ENCODE assay signal across 11 cellular contexts in genomic region chr3:156750191-156750873, GRCh38.
A peak's percentile ranks its signal among the peaks of the same experiment; 100 is the strongest.
DNase-seq lines count a peak whose midpoint lies in the region; ATAC-seq and TF ChIP-seq lines count a peak whose summit lies in the region.
"Had no signal": no experiment of that assay in that cellular context is flagged by ENCODE, and none has a peak within 500 bp of the region (broad histone marks: within the 10 kb centered on the region; RNA-seq: fewer than 3 reads in every experiment).

No MANE protein-coding gene starts in this region.

- H3K27me3 ChIP-seq in SJCRH30 (no peaks in the 10 kb centered on the region), hepatocyte (no peaks in the 10 kb centered on the region)

- no peak for ATAC-seq in HG02981 (IDR thresholded peaks at IDR 0.05; ENCODE audit: unreplicated experiment)
- no peak for ATAC-seq in GM21447 (IDR thresholded peaks at IDR 0.05; ENCODE audit: unreplicated experiment)
- ATAC-seq: activated naive CD4-positive, alpha-beta T cell treated with anti-CD3 and anti-CD28 coated beads, Interleukin-2, amount 50 U/mL, for 72 hours; natural killer cell treated with Interleukin-12 subunit alpha and Interleukin-12 subunit beta and Interleukin-15 and Interleukin-18, amount 100 ng/mL, for 72 hours had no signal

- H3K4me1 ChIP-seq in SJCRH30: peaks cover 35% of the 10 kb centered on the region
- H3K4me1 ChIP-seq in hepatocyte (ENCODE audit: insufficient read depth): peaks cover 20% of the 10 kb centered on the region
- H3K4me1 ChIP-seq in urinary bladder (ENCODE audit: insufficient read depth): no peaks in the 10 kb centered on the region
- H3K4me1 ChIP-seq: A549 had no signal

- no peaks in the 10 kb centered on the region for H4K20me1 ChIP-seq in hepatocyte (ENCODE audit: insufficient read depth, poor library complexity, severe bottlenecking)

- H3K4me2 ChIP-seq in hepatocyte: no peak overlapping the region
- H3K4me2 ChIP-seq: A549 had no signal

- TF ChIP-seq CTCF in hepatocyte (IDR thresholded peaks at IDR 0.05; ENCODE audit: poor library complexity): no peak

- peak overlapping the region; percentile 96 for H3K27ac ChIP-seq in SJCRH30
- peak overlapping the region; percentile 13 for H3K27ac ChIP-seq in hepatocyte
- H3K27ac ChIP-seq in urinary bladder (ENCODE audit: low read depth): peak overlapping the region; percentile 41
- H3K27ac ChIP-seq: A549 had no signal

- no peak overlapping the region for H2AFZ ChIP-seq in hepatocyte

- H3K4me3 ChIP-seq in SJCRH30: peak overlapping the region; percentile 44
- no peak overlapping the region for H3K4me3 ChIP-seq in hepatocyte
- no peak overlapping the region for H3K4me3 ChIP-seq in urinary bladder (ENCODE audit: low read depth, low read length)
- H3K4me3 ChIP-seq: A549 had no signal

- no peaks in the 10 kb centered on the region for H3K79me2 ChIP-seq in hepatocyte

- H3K9me3 ChIP-seq in SJCRH30 (replicated peaks) (0 out of 2 replicates have a peak, but pooled peaks cover 2% of the 10 kb centered on the region), hepatocyte (ENCODE audit: low read depth) (no peaks in the 10 kb centered on the region)

- 38% methylated on average over 3 of the region's 3 CpGs for WGBS in hepatocyte (ENCODE audit: low lambda C conversion rate, missing lambda C conversion rate)
- WGBS in urinary bladder: 34% methylated on average over 3 of the region's 3 CpGs

- no peaks in the 10 kb centered on the region for H3K9me2 ChIP-seq in hepatocyte (replicated peaks; ENCODE audit: insufficient read depth)

- no peaks in the 10 kb centered on the region for H3K36me3 ChIP-seq in SJCRH30
- no peaks in the 10 kb centered on the region for H3K36me3 ChIP-seq in hepatocyte (replicated peaks; ENCODE audit: insufficient read depth, low read depth)
- no peaks in the 10 kb centered on the region for H3K36me3 ChIP-seq in urinary bladder (ENCODE audit: insufficient read depth)

- peak; percentile 89 for DNase-seq in NCI-H2107 treated with DMSO at 0.1 percent for 48 hours (lab: John Stamatoyannopoulos, UW; ENCODE audit: unreplicated experiment)
- no peak for DNase-seq in NCI-H2107 (lab: John Stamatoyannopoulos, UW)
- DNase-seq in SJCRH30: peak; percentile 93 to 94
- DNase-seq in hepatocyte (ENCODE audit: low spot score): no peak
- no peak for DNase-seq in NOMO-1 (lab: John Stamatoyannopoulos, UW; ENCODE audit: unreplicated experiment in 2 of 2)

Comparison
In these comparisons a context has a peak if more than half of its experiments do, and no peak if none do; other contexts are left out.
1. DNase-seq: peak in NCI-H2107 treated with DMSO at 0.1 percent for 48 hours (single experiment) and SJCRH30 (2 of 2); none in NCI-H2107 (single experiment), hepatocyte (single experiment) and NOMO-1 (0 of 2).
2. H3K27ac ChIP-seq: peak in every context shown above with its lines; median percentile 96 in SJCRH30; 41 in urinary bladder; 13 in hepatocyte.